ENCODE assay signal across 8 cellular contexts in genomic region chr10:5291501-5292195, GRCh38.
DNase-seq lines count a peak whose midpoint lies in the region; ATAC-seq lines count a peak whose summit lies in the region.

No MANE protein-coding gene starts in this region.

- DNase-seq in EL (peak; percentile 88), MV-4-11 (lab: John Stamatoyannopoulos, UW) (peak; percentile 100), epithelial cell of prostate (ENCODE audit: low read depth, low spot score) (peak; percentile 83), non-pigmented ciliary epithelial cell (ENCODE audit: low read depth) (peak; percentile 55)
- DNase-seq in activated CD4-positive, alpha-beta T cell treated with anti-CD3 and anti-CD28 coated beads, Interleukin-2, amount 50 U/mL, for 24 hours (ENCODE audit: low read depth in 1 of 2, low spot score in 1 of 2) = peak; percentile 3 to 69
- DNase-seq in effector CD8-positive, alpha-beta T cell (lab: John Stamatoyannopoulos, UW) = no peak

- ATAC-seq in HG03108 (IDR thresholded peaks at IDR 0.05; ENCODE audit: unreplicated experiment) = no peak
- no peak for ATAC-seq in HG03521 (IDR thresholded peaks at IDR 0.05; ENCODE audit: unreplicated experiment)

- H3K27ac ChIP-seq in epithelial cell of prostate = peak overlapping the region; percentile 95
